In the genomic region with DNA sequence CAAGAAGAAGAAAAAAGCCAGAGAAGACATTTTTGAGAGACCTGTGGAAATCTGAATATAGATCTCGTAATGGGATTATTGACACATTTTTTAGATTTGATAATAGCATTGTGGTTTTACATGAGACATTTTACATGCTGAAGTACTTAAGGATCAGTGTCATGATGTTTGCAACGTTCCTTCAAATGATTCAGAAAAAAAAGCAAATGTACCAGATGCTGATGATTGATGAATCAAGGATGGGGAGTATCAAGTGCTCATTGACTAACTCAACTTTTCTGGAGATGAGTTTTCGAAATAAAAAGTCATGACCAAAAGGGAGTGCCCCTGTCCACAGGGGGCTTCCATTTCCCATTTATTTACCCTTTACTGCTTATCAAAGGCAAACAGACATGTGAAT, we compare ENCODE assay signal across 18 cellular contexts.
"Had no signal": no experiment of that assay in that cellular context is flagged by ENCODE, and none has a peak within 500 bp of the region (broad histone marks: within the 10 kb centered on the region; RNA-seq: fewer than 3 reads in every experiment).

No MANE protein-coding gene starts in this region.

- H3K9me3 ChIP-seq: esophagus muscularis mucosa, gastrocnemius medialis, heart right ventricle, left lung, lower lobe of right lung, mucosa of descending colon had no signal

- H3K4me3 ChIP-seq: coronary artery, dorsolateral prefrontal cortex, esophagus muscularis mucosa, gastrocnemius medialis, heart right ventricle, left lung, lower lobe of right lung, mucosa of descending colon had no signal

- H3K27ac ChIP-seq: coronary artery, dorsolateral prefrontal cortex, esophagus muscularis mucosa, gastrocnemius medialis, heart right ventricle, left lung, lower lobe of right lung had no signal

- ATAC-seq: gastrocnemius medialis, heart right ventricle, left cardiac atrium, left lung, left ventricle myocardium superior, lower lobe of right lung, mucosa of descending colon had no signal

- H3K36me3 ChIP-seq: esophagus muscularis mucosa, gastrocnemius medialis, heart right ventricle, left lung, lower lobe of right lung had no signal

- H3K27me3 ChIP-seq: dorsolateral prefrontal cortex, esophagus muscularis mucosa, gastrocnemius medialis, left lung had no signal

- DNase-seq: dermis blood vessel endothelial cell; dorsolateral prefrontal cortex; effector CD4-positive, alpha-beta T cell; effector memory CD4-positive, alpha-beta T cell; foreskin melanocyte; gastrocnemius medialis; glutamatergic neuron; head of caudate nucleus; heart right ventricle; hippocampal formation; left cardiac atrium; left lung; left ventricle myocardium superior; lower lobe of right lung; mucosa of descending colon; naive B cell had no signal
